Comparison of ENCODE assay signal across 1 cellular context in genomic region chr5:149641000-149641576, GRCh38.
TF ChIP-seq lines count a peak whose summit lies in the region.

No MANE protein-coding gene starts in this region.

TF ChIP-seq in SK-N-SH, 30 proteins besides CTCF, POLR2A, EP300 and RAD21 (continued from another document):
- no peak for TF ChIP-seq REST (IDR thresholded peaks at IDR 0.05; ENCODE audit: low read depth, low read length)
- no peak for TF ChIP-seq EZH2phosphoT487 (IDR thresholded peaks at IDR 0.05; ENCODE audit: borderline replicate concordance, low read depth)
- TF ChIP-seq, protein P1, sequence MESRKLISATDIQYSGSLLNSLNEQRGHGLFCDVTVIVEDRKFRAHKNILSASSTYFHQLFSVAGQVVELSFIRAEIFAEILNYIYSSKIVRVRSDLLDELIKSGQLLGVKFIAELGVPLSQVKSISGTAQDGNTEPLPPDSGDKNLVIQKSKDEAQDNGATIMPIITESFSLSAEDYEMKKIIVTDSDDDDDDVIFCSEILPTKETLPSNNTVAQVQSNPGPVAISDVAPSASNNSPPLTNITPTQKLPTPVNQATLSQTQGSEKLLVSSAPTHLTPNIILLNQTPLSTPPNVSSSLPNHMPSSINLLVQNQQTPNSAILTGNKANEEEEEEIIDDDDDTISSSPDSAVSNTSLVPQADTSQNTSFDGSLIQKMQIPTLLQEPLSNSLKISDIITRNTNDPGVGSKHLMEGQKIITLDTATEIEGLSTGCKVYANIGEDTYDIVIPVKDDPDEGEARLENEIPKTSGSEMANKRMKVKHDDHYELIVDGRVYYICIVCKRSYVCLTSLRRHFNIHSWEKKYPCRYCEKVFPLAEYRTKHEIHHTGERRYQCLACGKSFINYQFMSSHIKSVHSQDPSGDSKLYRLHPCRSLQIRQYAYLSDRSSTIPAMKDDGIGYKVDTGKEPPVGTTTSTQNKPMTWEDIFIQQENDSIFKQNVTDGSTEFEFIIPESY (IDR thresholded peaks at IDR 0.05; ENCODE audit: borderline replicate concordance, low read depth): no peak
